1 cellular context compared by ENCODE assay signal in the genomic region with DNA sequence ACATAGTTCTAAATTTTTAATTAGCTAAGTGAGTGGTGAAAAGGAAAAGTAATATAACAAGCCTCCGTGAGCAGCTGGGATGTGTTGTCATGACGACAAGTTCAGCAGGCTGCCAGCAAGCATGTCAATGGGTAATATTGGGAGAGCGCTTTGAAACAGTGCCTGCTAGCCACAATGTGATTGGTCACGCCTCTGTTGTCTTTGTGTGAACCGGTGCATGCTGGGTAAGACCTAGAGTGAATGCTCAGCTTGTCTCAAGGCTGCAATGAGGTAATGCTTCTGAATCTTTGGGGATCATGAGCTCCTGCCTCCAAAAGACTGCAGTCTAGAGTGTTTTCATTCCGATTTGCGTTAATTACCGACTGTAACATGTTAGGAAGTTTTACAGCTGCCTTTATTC.
TF ChIP-seq lines count a peak whose summit lies in the region.

No MANE protein-coding gene starts in this region.

TF ChIP-seq in GM23338, 12 proteins besides CTCF, POLR2A, EP300 and RAD21 (continued from another document):
- TF ChIP-seq, protein P1, sequence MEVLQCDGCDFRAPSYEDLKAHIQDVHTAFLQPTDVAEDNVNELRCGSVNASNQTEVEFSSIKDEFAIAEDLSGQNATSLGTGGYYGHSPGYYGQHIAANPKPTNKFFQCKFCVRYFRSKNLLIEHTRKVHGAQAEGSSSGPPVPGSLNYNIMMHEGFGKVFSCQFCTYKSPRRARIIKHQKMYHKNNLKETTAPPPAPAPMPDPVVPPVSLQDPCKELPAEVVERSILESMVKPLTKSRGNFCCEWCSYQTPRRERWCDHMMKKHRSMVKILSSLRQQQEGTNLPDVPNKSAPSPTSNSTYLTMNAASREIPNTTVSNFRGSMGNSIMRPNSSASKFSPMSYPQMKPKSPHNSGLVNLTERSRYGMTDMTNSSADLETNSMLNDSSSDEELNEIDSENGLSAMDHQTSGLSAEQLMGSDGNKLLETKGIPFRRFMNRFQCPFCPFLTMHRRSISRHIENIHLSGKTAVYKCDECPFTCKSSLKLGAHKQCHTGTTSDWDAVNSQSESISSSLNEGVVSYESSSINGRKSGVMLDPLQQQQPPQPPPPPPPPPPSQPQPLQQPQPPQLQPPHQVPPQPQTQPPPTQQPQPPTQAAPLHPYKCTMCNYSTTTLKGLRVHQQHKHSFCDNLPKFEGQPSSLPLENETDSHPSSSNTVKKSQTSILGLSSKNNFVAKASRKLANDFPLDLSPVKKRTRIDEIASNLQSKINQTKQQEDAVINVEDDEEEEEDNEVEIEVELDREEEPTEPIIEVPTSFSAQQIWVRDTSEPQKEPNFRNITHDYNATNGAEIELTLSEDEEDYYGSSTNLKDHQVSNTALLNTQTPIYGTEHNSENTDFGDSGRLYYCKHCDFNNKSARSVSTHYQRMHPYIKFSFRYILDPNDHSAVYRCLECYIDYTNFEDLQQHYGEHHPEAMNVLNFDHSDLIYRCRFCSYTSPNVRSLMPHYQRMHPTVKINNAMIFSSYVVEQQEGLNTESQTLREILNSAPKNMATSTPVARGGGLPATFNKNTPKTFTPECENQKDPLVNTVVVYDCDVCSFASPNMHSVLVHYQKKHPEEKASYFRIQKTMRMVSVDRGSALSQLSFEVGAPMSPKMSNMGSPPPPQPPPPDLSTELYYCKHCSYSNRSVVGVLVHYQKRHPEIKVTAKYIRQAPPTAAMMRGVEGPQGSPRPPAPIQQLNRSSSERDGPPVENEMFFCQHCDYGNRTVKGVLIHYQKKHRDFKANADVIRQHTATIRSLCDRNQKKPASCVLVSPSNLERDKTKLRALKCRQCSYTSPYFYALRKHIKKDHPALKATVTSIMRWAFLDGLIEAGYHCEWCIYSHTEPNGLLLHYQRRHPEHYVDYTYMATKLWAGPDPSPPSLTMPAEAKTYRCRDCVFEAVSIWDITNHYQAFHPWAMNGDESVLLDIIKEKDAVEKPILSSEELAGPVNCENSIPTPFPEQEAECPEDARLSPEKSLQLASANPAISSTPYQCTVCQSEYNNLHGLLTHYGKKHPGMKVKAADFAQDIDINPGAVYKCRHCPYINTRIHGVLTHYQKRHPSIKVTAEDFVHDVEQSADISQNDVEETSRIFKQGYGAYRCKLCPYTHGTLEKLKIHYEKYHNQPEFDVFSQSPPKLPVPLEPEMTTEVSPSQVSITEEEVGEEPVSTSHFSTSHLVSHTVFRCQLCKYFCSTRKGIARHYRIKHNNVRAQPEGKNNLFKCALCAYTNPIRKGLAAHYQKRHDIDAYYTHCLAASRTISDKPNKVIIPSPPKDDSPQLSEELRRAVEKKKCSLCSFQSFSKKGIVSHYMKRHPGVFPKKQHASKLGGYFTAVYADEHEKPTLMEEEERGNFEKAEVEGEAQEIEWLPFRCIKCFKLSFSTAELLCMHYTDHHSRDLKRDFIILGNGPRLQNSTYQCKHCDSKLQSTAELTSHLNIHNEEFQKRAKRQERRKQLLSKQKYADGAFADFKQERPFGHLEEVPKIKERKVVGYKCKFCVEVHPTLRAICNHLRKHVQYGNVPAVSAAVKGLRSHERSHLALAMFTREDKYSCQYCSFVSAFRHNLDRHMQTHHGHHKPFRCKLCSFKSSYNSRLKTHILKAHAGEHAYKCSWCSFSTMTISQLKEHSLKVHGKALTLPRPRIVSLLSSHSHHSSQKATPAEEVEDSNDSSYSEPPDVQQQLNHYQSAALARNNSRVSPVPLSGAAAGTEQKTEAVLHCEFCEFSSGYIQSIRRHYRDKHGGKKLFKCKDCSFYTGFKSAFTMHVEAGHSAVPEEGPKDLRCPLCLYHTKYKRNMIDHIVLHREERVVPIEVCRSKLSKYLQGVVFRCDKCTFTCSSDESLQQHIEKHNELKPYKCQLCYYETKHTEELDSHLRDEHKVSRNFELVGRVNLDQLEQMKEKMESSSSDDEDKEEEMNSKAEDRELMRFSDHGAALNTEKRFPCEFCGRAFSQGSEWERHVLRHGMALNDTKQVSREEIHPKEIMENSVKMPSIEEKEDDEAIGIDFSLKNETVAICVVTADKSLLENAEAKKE (CRISPR knock-in tag; IDR thresholded peaks at IDR 0.05) = no peak
- TF ChIP-seq EZH2 (IDR thresholded peaks at IDR 0.05; ENCODE audit: low read depth, unreplicated experiment) (no peak), EZH2phosphoT487 (IDR thresholded peaks at IDR 0.05; ENCODE audit: unreplicated experiment) (no peak), ZNF114 (CRISPR knock-in tag; IDR thresholded peaks at IDR 0.05) (no peak), POLR2AphosphoS5 (IDR thresholded peaks at IDR 0.05; ENCODE audit: low read depth) (no peak)
TF ChIP-seq in GM23338: peak in this region for 0.
